In genomic region chr11:116925050-116925449, GRCh38 we compare ENCODE assay signal across 14 cellular contexts.
A peak's percentile ranks its signal among the peaks of the same experiment; 100 is the strongest.
DNase-seq lines count a peak whose midpoint lies in the region; ATAC-seq and TF ChIP-seq lines count a peak whose summit lies in the region.
"Had no signal": no experiment of that assay in that cellular context is flagged by ENCODE, and none has a peak within 500 bp of the region (broad histone marks: within the 10 kb centered on the region; RNA-seq: fewer than 3 reads in every experiment).

No MANE protein-coding gene starts in this region.

- H3K79me2 ChIP-seq in smooth muscle cell (ENCODE audit: low read depth), result no peaks in the 10 kb centered on the region

- ATAC-seq in upper lobe of right lung (no peak), Right ventricle myocardium inferior (no peak)
- ATAC-seq: gastrocnemius medialis had no signal

- H3K9ac ChIP-seq in smooth muscle cell (ENCODE audit: low read depth), result no peak overlapping the region

- peak overlapping the region; percentile 78 for H3K27ac ChIP-seq in effector memory CD4-positive, alpha-beta T cell (ENCODE audit: insufficient read depth, low read length, poor library complexity, severe bottlenecking)
- H3K27ac ChIP-seq in upper lobe of right lung (peak overlapping the region; percentile 14), smooth muscle cell (ENCODE audit: low read depth) (no peak overlapping the region)
- H3K27ac ChIP-seq: gastrocnemius medialis, SJCRH30, uterus had no signal

- no peaks in the 10 kb centered on the region for H3K9me3 ChIP-seq in effector memory CD4-positive, alpha-beta T cell (ENCODE audit: control insufficient read depth, low read length)
- H3K9me3 ChIP-seq in upper lobe of right lung (no peaks in the 10 kb centered on the region), smooth muscle cell (replicated peaks; ENCODE audit: low read depth) (no peaks in the 10 kb centered on the region)
- H3K9me3 ChIP-seq: gastrocnemius medialis, SJCRH30, uterus had no signal

- peak; percentile 14; the same call in 1 of the 2 replicates for TF ChIP-seq POLR2A in Raji (IDR thresholded peaks at IDR 0.05; ENCODE audit: insufficient read depth, low read depth, low read length)

- peak; percentile 15 for DNase-seq in activated naive CD4-positive, alpha-beta T cell treated with Interleukin-2 at 50 U/mL for 16 hours
- DNase-seq in activated naive CD4-positive, alpha-beta T cell treated with anti-CD3 and anti-CD28 coated beads, Interleukin-2, amount 50 U/mL, for 16 hours, result no peak
- peak in 1 of 3 donors; percentile 14 for DNase-seq in effector memory CD4-positive, alpha-beta T cell
- no peak for DNase-seq in upper lobe of right lung
- DNase-seq in smooth muscle cell (lab: John Stamatoyannopoulos, UW; ENCODE audit: unreplicated experiment), result no peak
- no peak for DNase-seq in RKO (ENCODE audit: low spot score)
- no peak for DNase-seq in Right ventricle myocardium inferior (ENCODE audit: missing footprints)
- DNase-seq: amygdala, gastrocnemius medialis, NCI-H1105, NCI-H524 treated with DMSO at 0.1 percent for 48 hours, SJCRH30, uterus had no signal

- H2AFZ ChIP-seq in smooth muscle cell (ENCODE audit: low read depth), result no peak overlapping the region

- H4K20me1 ChIP-seq in smooth muscle cell (ENCODE audit: low read depth), result peaks cover 16% of the 10 kb centered on the region

- WGBS in smooth muscle cell (ENCODE audit: low lambda C conversion rate), result 98% methylated on average over 8 of the region's 8 CpGs

- H3K4me2 ChIP-seq in smooth muscle cell, result no peak overlapping the region

- intact Hi-C loops in upper lobe of right lung (cut with DNase I), result no loop called here
- intact Hi-C loops in Right ventricle myocardium inferior (cut with DNase I), result no loop called here

- peaks cover 8% of the 10 kb centered on the region for H3K36me3 ChIP-seq in effector memory CD4-positive, alpha-beta T cell (ENCODE audit: control insufficient read depth, insufficient read depth, low read length)
- H3K36me3 ChIP-seq in upper lobe of right lung (peaks cover 27% of the 10 kb centered on the region), smooth muscle cell (ENCODE audit: low read depth) (peaks cover 4% of the 10 kb centered on the region)
- H3K36me3 ChIP-seq: uterus had no signal

- TF ChIP-seq CTCF in upper lobe of right lung (IDR thresholded peaks at IDR 0.05) (no peak), smooth muscle cell (IDR thresholded peaks at IDR 0.05; ENCODE audit: borderline replicate concordance, insufficient read depth, poor library complexity, severe bottlenecking) (no peak)

- H3K4me1 ChIP-seq in effector memory CD4-positive, alpha-beta T cell (ENCODE audit: control insufficient read depth, insufficient read depth, low read length, poor library complexity, severe bottlenecking), result peaks cover 48% of the 10 kb centered on the region
- H3K4me1 ChIP-seq in upper lobe of right lung, result peaks cover 4% of the 10 kb centered on the region
- H3K4me1 ChIP-seq in smooth muscle cell (ENCODE audit: low read depth), result peaks cover 12% of the 10 kb centered on the region
- H3K4me1 ChIP-seq: SJCRH30 had no signal

- H3K27me3 ChIP-seq in effector memory CD4-positive, alpha-beta T cell (replicated peaks; ENCODE audit: control insufficient read depth, insufficient read depth, low read length, poor library complexity, severe bottlenecking), result no peaks in the 10 kb centered on the region
- H3K27me3 ChIP-seq in upper lobe of right lung (no peaks in the 10 kb centered on the region), smooth muscle cell (ENCODE audit: low read depth) (no peaks in the 10 kb centered on the region)
- H3K27me3 ChIP-seq: gastrocnemius medialis, SJCRH30, uterus had no signal

- no peaks in the 10 kb centered on the region for H3F3A ChIP-seq in smooth muscle cell (ENCODE audit: low read depth)

- H3K4me3 ChIP-seq in effector memory CD4-positive, alpha-beta T cell (ENCODE audit: insufficient read depth, low read depth, low read length, poor library complexity, severe bottlenecking), result no peak overlapping the region
- H3K4me3 ChIP-seq in upper lobe of right lung (no peak overlapping the region), smooth muscle cell (no peak overlapping the region)
- H3K4me3 ChIP-seq: gastrocnemius medialis, SJCRH30, uterus had no signal
